Comparison of ENCODE assay signal across 5 cellular contexts in genomic region chr16:14842157-14842556, GRCh38. TPM values are rescaled to one million over a fixed set of nuclear protein-coding genes. Genes with fewer than 3 reads are reported as not detected.
DNase-seq lines count a peak whose midpoint lies in the region; ATAC-seq and TF ChIP-seq lines count a peak whose summit lies in the region.
"Not testable (repeated sequence)": the region's sequence is repeated elsewhere in the genome, so short reads cannot be mapped to it uniquely, and the experiment has no call there.

No MANE protein-coding gene starts in this region.

- H3K27me3 ChIP-seq in heart left ventricle; right cardiac atrium (ENCODE audit: control insufficient read depth, insufficient read depth): not testable (repeated sequence)

- not testable (repeated sequence) for TF ChIP-seq CTCF in heart left ventricle (IDR thresholded peaks at IDR 0.05)

- DNase-seq in Right ventricle myocardium inferior (ENCODE audit: missing footprints); heart left ventricle; left cardiac atrium; left ventricle myocardium superior; right cardiac atrium: not testable (repeated sequence)

- not testable (repeated sequence) for TF ChIP-seq POLR2A in heart left ventricle (IDR thresholded peaks at IDR 0.05)

- intact Hi-C loops in Right ventricle myocardium inferior (cut with DNase I); heart left ventricle (cut with DNase I); left cardiac atrium (cut with DNase I); left ventricle myocardium superior (cut with micrococcal nuclease); right cardiac atrium (cut with DNase I): not testable (repeated sequence)

- not testable (repeated sequence) for H3K4me3 ChIP-seq in heart left ventricle; right cardiac atrium (ENCODE audit: low read length)

- H3K36me3 ChIP-seq in heart left ventricle = not testable (repeated sequence)

- ATAC-seq in Right ventricle myocardium inferior (peak; percentile 85), heart left ventricle (peak; percentile 78 to 91 (median 90)), left cardiac atrium (peak; percentile 83 to 84), left ventricle myocardium superior (peak; percentile 94), right cardiac atrium (peak; percentile 75 to 78)

- H3K27ac ChIP-seq in heart left ventricle = peak overlapping the region in 2 of 12 donors; percentile 6 to 43
- H3K27ac ChIP-seq in right cardiac atrium (ENCODE audit: low read length) = not testable (repeated sequence)

- H3K9me3 ChIP-seq in heart left ventricle; right cardiac atrium (ENCODE audit: control insufficient read depth, low read length): not testable (repeated sequence)

- WGBS in heart left ventricle, 4 donors = no CpG with 5 or more reads among the region's 4 CpGs
- no CpG with 5 or more reads among the region's 4 CpGs for WGBS in right cardiac atrium

- H3K4me1 ChIP-seq in heart left ventricle; right cardiac atrium (ENCODE audit: control insufficient read depth, insufficient read depth, low read length): not testable (repeated sequence)

RNA-seq across cellular contexts. Expression of gene NOMO1, which starts 8.6 kb away (rescaled TPM):
- total RNA-seq in Right ventricle myocardium inferior (128 TPM), heart left ventricle (100 to 1,000 TPM in 4 of 9 donors, 10 to 100 TPM in 5; 70.6 to 180 (median 97.3) TPM), left cardiac atrium (100 to 1,000 TPM; 141 to 183 TPM), left ventricle myocardium superior (129 TPM), right cardiac atrium (100 to 1,000 TPM; 165 to 419 (median 232) TPM)
- polyA plus RNA-seq in heart left ventricle (10 to 100 TPM; 30.7 to 93.4 TPM), right cardiac atrium (97.8 TPM)
